ENCODE assay signal across 25 cellular contexts in genomic region chr12:5114436-5114835, GRCh38.
"Had no signal": no experiment of that assay in that cellular context is flagged by ENCODE, and none has a peak within 500 bp of the region (broad histone marks: within the 10 kb centered on the region; RNA-seq: fewer than 3 reads in every experiment).

No MANE protein-coding gene starts in this region.

- H3K9me3 ChIP-seq: ascending aorta, colonic mucosa, esophagus muscularis mucosa, gastrocnemius medialis, transverse colon, vagina had no signal

- H3K27ac ChIP-seq: ascending aorta, brain microvascular endothelial cell, colonic mucosa, dorsolateral prefrontal cortex, esophagus muscularis mucosa, gastrocnemius medialis, transverse colon, vagina had no signal

- H3K27me3 ChIP-seq: ascending aorta, brain microvascular endothelial cell, colonic mucosa, gastrocnemius medialis, vagina had no signal

- H3K9me3 Mint-ChIP-seq: activated T-cell treated with anti-CD3 and anti-CD28 coated beads, Interleukin-2, amount 50 U/mL, for 24 hours; activated T-helper 17 cell treated with anti-CD3 and anti-CD28 coated beads, Interleukin-2, amount 50 U/mL, for 72 hours; central memory CD8-positive, alpha-beta T cell; naive B cell; stimulated activated naive B cell treated with anti-CD40 and anti-IgM and Interleukin-4, amounts not matched to agents 10 μg/mL and 1 μg/mL and 100 μg/mL, for 72 hours had no signal

- ATAC-seq: activated naive CD4-positive, alpha-beta T cell treated with anti-CD3 and anti-CD28 coated beads, Interleukin-2, amount 50 U/mL, for 72 hours; activated T-helper 17 cell treated with anti-CD3 and anti-CD28 coated beads, Interleukin-2, amount 50 U/mL, for 72 hours; effector memory CD8-positive, alpha-beta T cell; gastrocnemius medialis; stimulated activated naive B cell treated with anti-CD40 and anti-IgM and Interleukin-4, amounts not matched to agents 10 μg/mL and 1 μg/mL and 100 μg/mL, for 72 hours had no signal

- H3K36me3 ChIP-seq: ascending aorta, brain microvascular endothelial cell, colonic mucosa, esophagus muscularis mucosa, gastrocnemius medialis, transverse colon, vagina had no signal

- H3K4me3 ChIP-seq: ascending aorta, colonic mucosa, dorsolateral prefrontal cortex, esophagus muscularis mucosa, gastrocnemius medialis, transverse colon, vagina had no signal

- H3K36me3 Mint-ChIP-seq: activated naive CD4-positive, alpha-beta T cell treated with anti-CD3 and anti-CD28 coated beads, Interleukin-2, amount 50 U/mL, for 72 hours; naive B cell; stimulated activated naive B cell treated with anti-CD40 and anti-IgM and Interleukin-4, amounts not matched to agents 10 μg/mL and 1 μg/mL and 100 μg/mL, for 72 hours had no signal

- DNase-seq: activated CD8-positive, alpha-beta memory T cell treated with anti-CD3 and anti-CD28 coated beads for 24 hours; activated CD8-positive, alpha-beta memory T cell treated with anti-CD3 and anti-CD28 coated beads, Interleukin-2, amount 50 U/mL, for 4 hours; activated T-cell treated with anti-CD3 and anti-CD28 coated beads, Interleukin-2, amount 50 U/mL, for 24 hours; brain microvascular endothelial cell; colonic mucosa; dorsolateral prefrontal cortex; effector memory CD8-positive, alpha-beta T cell; gastrocnemius medialis; hippocampal formation; naive B cell; occipital lobe; posterior cingulate gyrus; retina; stimulated activated CD4-positive, alpha-beta T cell treated with anti-CD3 and anti-CD28 coated beads, Interleukin-2, amount 100 ng/mL, for 48 hours; stimulated activated CD8-positive, alpha-beta memory T cell treated with anti-CD3 and anti-CD28 coated beads, Interleukin-4, amount 100 ng/mL, for 48 hours; stimulated activated naive B cell treated with anti-CD40 and anti-IgM and Interleukin-4, amounts not matched to agents 10 μg/mL and 1 μg/mL and 100 μg/mL, for 72 hours; T-helper 9 cell; transverse colon had no signal

- H3K27ac Mint-ChIP-seq: activated naive CD4-positive, alpha-beta T cell treated with anti-CD3 and anti-CD28 coated beads, Interleukin-2, amount 50 U/mL, for 72 hours; activated T-cell treated with anti-CD3 and anti-CD28 coated beads, Interleukin-2, amount 50 U/mL, for 24 hours; activated T-helper 17 cell treated with anti-CD3 and anti-CD28 coated beads, Interleukin-2, amount 50 U/mL, for 72 hours; effector memory CD8-positive, alpha-beta T cell; naive B cell; stimulated activated naive B cell treated with anti-CD40 and anti-IgM and Interleukin-4, amounts not matched to agents 10 μg/mL and 1 μg/mL and 100 μg/mL, for 72 hours had no signal

- H3K4me3 Mint-ChIP-seq: activated T-cell treated with anti-CD3 and anti-CD28 coated beads, Interleukin-2, amount 50 U/mL, for 24 hours; activated T-helper 17 cell treated with anti-CD3 and anti-CD28 coated beads, Interleukin-2, amount 50 U/mL, for 72 hours; central memory CD8-positive, alpha-beta T cell; effector memory CD8-positive, alpha-beta T cell; naive B cell; neural crest cell; stimulated activated naive B cell treated with anti-CD40 and anti-IgM and Interleukin-4, amounts not matched to agents 10 μg/mL and 1 μg/mL and 100 μg/mL, for 72 hours had no signal

- H3K4me1 ChIP-seq: ascending aorta, colonic mucosa, esophagus muscularis mucosa, transverse colon, vagina had no signal

- H3K4me1 Mint-ChIP-seq: activated T-helper 17 cell treated with anti-CD3 and anti-CD28 coated beads, Interleukin-2, amount 50 U/mL, for 72 hours; central memory CD8-positive, alpha-beta T cell; naive B cell; neural crest cell; stimulated activated naive B cell treated with anti-CD40 and anti-IgM and Interleukin-4, amounts not matched to agents 10 μg/mL and 1 μg/mL and 100 μg/mL, for 72 hours had no signal
